9 cellular contexts compared by ENCODE assay signal in genomic region chr15:41928637-41929620, GRCh38. TPM values are rescaled to one million over a fixed set of nuclear protein-coding genes. Genes with fewer than 3 reads are reported as not detected.
DNase-seq lines count a peak whose midpoint lies in the region; ATAC-seq, FAIRE-seq and TF ChIP-seq lines count a peak whose summit lies in the region.
"Had no signal": no experiment of that assay in that cellular context is flagged by ENCODE, and none has a peak within 500 bp of the region (broad histone marks: within the 10 kb centered on the region; RNA-seq: fewer than 3 reads in every experiment).

No MANE protein-coding gene starts in this region.

- no peaks in the 10 kb centered on the region for H3K9me3 ChIP-seq in K562 (replicated peaks; ENCODE audit: control insufficient read depth, insufficient read depth, low read depth, low read length)

- no peaks in the 10 kb centered on the region for H3K27me3 Mint-ChIP-seq in progenitor cell of endocrine pancreas
- H3K27me3 Mint-ChIP-seq: activated naive CD4-positive, alpha-beta T cell treated with anti-CD3 and anti-CD28 coated beads, Interleukin-2, amount 50 U/mL, for 24 hours had no signal

- POLR2A ChIA-PET in K562 (lab: Yijun Ruan, JAX): no interaction called here

- no peaks in the 10 kb centered on the region for H3K9me1 ChIP-seq in K562 (ENCODE audit: control insufficient read depth, insufficient read depth, low read length)

- WGBS in K562 (ENCODE audit: insufficient coverage, low coverage, missing lambda C conversion rate): 73% methylated on average over 16 of the region's 16 CpGs

- intact Hi-C loops in K562 (cut with micrococcal nuclease): no loop called here

- H3K4me1 ChIP-seq in K562 (replicated peaks in 1 of 2; ENCODE audit: control insufficient read depth in 2 of 2, insufficient read depth in 2 of 2, low read length in 2 of 2): peaks cover 3 to 13% of the 10 kb centered on the region in 2 experiments; a peak in 4 of 5 replicates
- H3K4me1 ChIP-seq in rectal smooth muscle tissue (ENCODE audit: control insufficient read depth, insufficient read depth, low read length): peaks cover 10% of the 10 kb centered on the region

- no peaks in the 10 kb centered on the region for H3K79me2 ChIP-seq in K562 (ENCODE audit: control insufficient read depth, insufficient read depth, low read length)

- peaks cover 45% of the 10 kb centered on the region for H3K4me1 Mint-ChIP-seq in progenitor cell of endocrine pancreas (ENCODE audit: low read depth)

- H3K4me3 ChIP-seq in K562: no peak overlapping the region
- H3K4me3 ChIP-seq in rectal smooth muscle tissue (ENCODE audit: low read length): no peak overlapping the region

- H3K36me3 ChIP-seq in K562 (ENCODE audit: control insufficient read depth, insufficient read depth, low read length): peaks cover 6% of the 10 kb centered on the region; the same call in 1 of the 3 replicates
- no peaks in the 10 kb centered on the region for H3K36me3 ChIP-seq in rectal smooth muscle tissue (ENCODE audit: control insufficient read depth, insufficient read depth, low read length)

- H3K27ac ChIP-seq in 22Rv1 (peak overlapping the region; percentile 78), K562 (ENCODE audit: extremely low read depth, low read depth, low read length) (no peak overlapping the region), rectal smooth muscle tissue (ENCODE audit: low read depth, low read length) (peak overlapping the region; percentile 48)

- peaks cover 2% of the 10 kb centered on the region for H3K36me3 Mint-ChIP-seq in progenitor cell of endocrine pancreas (ENCODE audit: insufficient read depth)

- no peak for TF ChIP-seq POLR2A in K562 (conservative IDR thresholded peaks at IDR 0.05)

- BruUV-seq in K562 (replicated peaks; lab: Mats Ljungman, UMichigan): no TSS peak

- no peak for TF ChIP-seq RAD21 in K562 (CRISPR knock-in tag; conservative IDR thresholded peaks at IDR 0.05 in 1 of 2, IDR thresholded peaks at IDR 0.05 in 1 of 2)

- no peak for TF ChIP-seq EP300 in K562 (IDR thresholded peaks at IDR 0.05; ENCODE audit: low read length)

- in situ Hi-C loops in K562 (cut with MboI): no loop called here

- peak overlapping the region in 1 of 2 experiments; percentile 41; a peak in 1 of 4 replicates for H3K9ac ChIP-seq in K562 (ENCODE audit: insufficient read depth in 1 of 2, low read depth in 2 of 2, low read length in 2 of 2)
- H3K9ac ChIP-seq in rectal smooth muscle tissue (ENCODE audit: low read length): no peak overlapping the region

- H3K27ac Mint-ChIP-seq in progenitor cell of endocrine pancreas: no peak overlapping the region
- H3K27ac Mint-ChIP-seq: activated naive CD4-positive, alpha-beta T cell treated with anti-CD3 and anti-CD28 coated beads, Interleukin-2, amount 50 U/mL, for 24 hours had no signal

- ATAC-seq in GM18868 (IDR thresholded peaks at IDR 0.05; ENCODE audit: unreplicated experiment) (peak; percentile 78), HG03025 (IDR thresholded peaks at IDR 0.05; ENCODE audit: low FRiP score, unreplicated experiment) (peak; percentile 72), K562 (peak; percentile 40; the same call in 1 of the 3 replicates)

- no peaks in the 10 kb centered on the region for H3K9me3 Mint-ChIP-seq in progenitor cell of endocrine pancreas (ENCODE audit: low read depth)
- H3K9me3 Mint-ChIP-seq: activated naive CD4-positive, alpha-beta T cell treated with anti-CD3 and anti-CD28 coated beads, Interleukin-2, amount 50 U/mL, for 24 hours had no signal

- FAIRE-seq in K562 (lab: Jason Lieb, UNC): peak; percentile 6

- CTCF ChIA-PET in K562 (lab: Yijun Ruan, JAX; ENCODE audit: low intra/inter-chr PET ratio): no interaction called here

- no peaks in the 10 kb centered on the region for H4K20me1 ChIP-seq in K562 (replicated peaks; ENCODE audit: control insufficient read depth, insufficient read depth, low read length)

- no peak overlapping the region for H3K4me2 ChIP-seq in K562 (ENCODE audit: insufficient read depth, low read length)

- no peak overlapping the region for H2AFZ ChIP-seq in K562 (ENCODE audit: low read depth, low read length)

- DNase-seq in K562 (ENCODE audit: extremely low read depth in 1 of 4, low spot score in 3 of 4) (no peak), GOT3 (lab: John Stamatoyannopoulos, UW) (no peak), kidney glomerular epithelial cell (lab: John Stamatoyannopoulos, UW) (no peak), progenitor cell of endocrine pancreas (ENCODE audit: low spot score, unreplicated experiment) (no peak)

- no peak for TF ChIP-seq CTCF in 22Rv1 (IDR thresholded peaks at IDR 0.05)
- TF ChIP-seq CTCF in K562 (IDR thresholded peaks at IDR 0.05 in 2 of 3, conservative IDR thresholded peaks at IDR 0.05 in 1 of 3; ENCODE audit: insufficient read depth in 2 of 3, low read depth in 1 of 3, low read length in 3 of 3): no peak
- TF ChIP-seq CTCF in progenitor cell of endocrine pancreas (IDR thresholded peaks at IDR 0.05; ENCODE audit: unreplicated experiment): no peak

- no peak overlapping the region for H3K4me3 Mint-ChIP-seq in progenitor cell of endocrine pancreas (ENCODE audit: low read depth)
- H3K4me3 Mint-ChIP-seq: activated naive CD4-positive, alpha-beta T cell treated with anti-CD3 and anti-CD28 coated beads, Interleukin-2, amount 50 U/mL, for 24 hours had no signal

- no peaks in the 10 kb centered on the region for H3K27me3 ChIP-seq in K562 (ENCODE audit: control insufficient read depth in 2 of 2, insufficient read depth in 2 of 2, low read length in 2 of 2)
- H3K27me3 ChIP-seq in rectal smooth muscle tissue (ENCODE audit: control insufficient read depth, insufficient read depth, low read length): no peaks in the 10 kb centered on the region

TF ChIP-seq in K562, 482 proteins besides CTCF, POLR2A, EP300 and RAD21:
- no peak for TF ChIP-seq CBFA2T3 (IDR thresholded peaks at IDR 0.05)
- no peak for TF ChIP-seq JUN (IDR thresholded peaks at IDR 0.05; ENCODE audit: borderline replicate concordance, low read depth, low read length)
- TF ChIP-seq JUN (CRISPR knock-in tag; IDR thresholded peaks at IDR 0.05; ENCODE audit: borderline replicate concordance): no peak
- TF ChIP-seq NR4A1 (CRISPR knock-in tag; IDR thresholded peaks at IDR 0.05): no peak
- no peak for TF ChIP-seq NR4A1 (tag; IDR thresholded peaks at IDR 0.05)
- TF ChIP-seq NELFE (IDR thresholded peaks at IDR 0.05; ENCODE audit: insufficient read depth, insufficient read length): no peak
- TF ChIP-seq CXXC5 (CRISPR knock-in tag; IDR thresholded peaks at IDR 0.05): no peak
TF ChIP-seq in K562: peak in this region for 0.

RNA-seq across cellular contexts. Expression of gene SPTBN5, which starts 35.1 kb away (rescaled TPM):
- total RNA-seq in K562 (2011; cell fraction: chromatin; rRNA removed; ENCODE audit: low replicate concordance): 0.30 TPM in 1 of 2 replicates, not detected in the other
- total RNA-seq in K562 (2011; cell fraction: nucleolus; rRNA removed): under 0.01 TPM in 2 replicates
- 0.08 TPM in 1 of 2 replicates, not detected in the other for total RNA-seq in K562 (2011; cell fraction: nucleoplasm; rRNA removed)
- total RNA-seq in K562 (2014; rRNA removed): not detected in 2 replicates
- not detected in 2 replicates for total RNA-seq in K562 (2014; rRNA removed; fragmentation: Illumina TruSeq; extraction: Trizol)
- total RNA-seq in K562 (2015; rRNA removed; fragmentation: Illumina TruSeq; extraction: Trizol): not detected in 2 replicates
- 0.02 TPM in 1 of 2 replicates, not detected in the other for total RNA-seq in K562 (2021)
- 0.01 TPM in 1 of 2 replicates, not detected in the other for polyA plus RNA-seq in K562 (2011; rRNA removed)
- polyA plus RNA-seq in K562 (2011; cell fraction: cytosol; rRNA removed): 0.01 and 0.03 TPM in 2 replicates
- polyA plus RNA-seq in K562 (2011; cell fraction: nucleus; rRNA removed): 0.15 and 0.20 TPM in 2 replicates
- under 0.01 and 0.03 TPM in 2 replicates for polyA plus RNA-seq in K562 (2012)
- polyA plus RNA-seq in K562 (2014; fragmentation: Illumina TruSeq; extraction: Trizol): not detected in 2 replicates
- polyA plus RNA-seq in K562 (2014; fragmentation: Nextera tagmentation; extraction: Ambion mirVana): not detected
- not detected in 2 replicates for polyA plus RNA-seq in K562 (2014; rRNA removed)
- polyA minus RNA-seq in K562 (2011; rRNA and poly(A)+ RNA removed): not detected in 2 replicates
- polyA minus RNA-seq in K562 (2011; cell fraction: cytosol; rRNA and poly(A)+ RNA removed): not detected in 2 replicates
- under 0.01 TPM in 1 of 2 replicates, not detected in the other for polyA minus RNA-seq in K562 (2011; cell fraction: nucleus; rRNA and poly(A)+ RNA removed)
- 6.6 and 7.9 TPM in 2 replicates for total RNA-seq in progenitor cell of endocrine pancreas

RNA-seq across cellular contexts. Expression of gene EHD4, which starts 43.4 kb away (rescaled TPM):
- total RNA-seq in K562 (2011; cell fraction: chromatin; rRNA removed; ENCODE audit: low replicate concordance): 11.8 and 17.2 TPM in 2 replicates
- total RNA-seq in K562 (2011; cell fraction: nucleolus; rRNA removed): 15.1 and 17.0 TPM in 2 replicates
- total RNA-seq in K562 (2011; cell fraction: nucleoplasm; rRNA removed): 14.4 and 16.6 TPM in 2 replicates
- total RNA-seq in K562 (2014; rRNA removed) (9.8 and 12.6 TPM in 2 replicates), K562 (2014; rRNA removed; fragmentation: Illumina TruSeq; extraction: Trizol) (4.6 and 5.2 TPM in 2 replicates), K562 (2015; rRNA removed; fragmentation: Illumina TruSeq; extraction: Trizol) (5.6 and 5.7 TPM in 2 replicates), K562 (2021) (10.3 and 11.4 TPM in 2 replicates), progenitor cell of endocrine pancreas (17.2 and 18.4 TPM in 2 replicates)
- polyA plus RNA-seq in K562 (2011; rRNA removed) (6.4 and 7.4 TPM in 2 replicates), K562 (2014; fragmentation: Illumina TruSeq; extraction: Trizol) (7.0 and 8.1 TPM in 2 replicates), K562 (2014; fragmentation: Nextera tagmentation; extraction: Ambion mirVana) (under 1 TPM; 0.89 to 0.96 TPM), K562 (2014; rRNA removed) (7.5 and 7.7 TPM in 2 replicates)
- polyA plus RNA-seq in K562 (2011; cell fraction: cytosol; rRNA removed): 7.3 and 10.8 TPM in 2 replicates
- polyA plus RNA-seq in K562 (2011; cell fraction: nucleus; rRNA removed): 4.1 and 4.5 TPM in 2 replicates
- polyA plus RNA-seq in K562 (2012): 5.5 and 7.3 TPM in 2 replicates
- polyA minus RNA-seq in K562 (2011; rRNA and poly(A)+ RNA removed): 9.2 and 10.3 TPM in 2 replicates
- polyA minus RNA-seq in K562 (2011; cell fraction: cytosol; rRNA and poly(A)+ RNA removed): 8.6 and 9.6 TPM in 2 replicates
- 6.9 and 10.0 TPM in 2 replicates for polyA minus RNA-seq in K562 (2011; cell fraction: nucleus; rRNA and poly(A)+ RNA removed)
